ENCODE assay signal across 10 cellular contexts in the genomic region with DNA sequence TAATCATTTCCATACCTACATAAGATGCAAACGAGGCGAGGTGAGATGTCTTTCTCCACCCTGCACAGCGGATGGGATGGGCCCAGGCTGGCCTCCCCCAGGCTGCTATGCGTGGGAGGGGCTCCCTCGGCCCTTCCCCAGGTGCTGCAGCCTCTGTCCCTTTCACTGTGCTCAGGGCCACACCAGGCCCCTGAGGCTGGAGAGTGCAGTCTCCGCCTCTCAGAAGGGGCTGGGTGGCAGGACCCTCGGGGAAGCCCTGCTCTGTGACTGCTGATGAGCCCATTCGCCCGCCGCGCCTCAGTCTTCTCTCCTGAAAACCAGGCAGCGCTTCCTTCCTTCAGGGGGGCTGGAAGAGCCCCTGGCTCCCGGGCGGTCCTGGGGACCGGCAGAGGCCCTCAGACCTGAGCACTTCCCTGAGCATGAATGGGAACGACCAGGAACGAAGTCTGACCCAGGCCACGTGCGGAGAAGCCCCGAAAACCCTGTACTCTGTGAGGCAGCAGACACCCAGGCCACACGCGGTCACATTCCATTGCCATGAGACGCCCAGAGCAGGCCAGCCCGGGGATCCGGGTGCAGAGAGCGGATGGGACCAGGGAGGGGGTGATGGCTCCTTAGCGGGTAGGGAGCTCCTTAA. TPM values are rescaled to one million over a fixed set of nuclear protein-coding genes. Genes with fewer than 3 reads are reported as not detected.
DNase-seq lines count a peak whose midpoint lies in the region; ATAC-seq lines count a peak whose summit lies in the region.
"Had no signal": no experiment of that assay in that cellular context is flagged by ENCODE, and none has a peak within 500 bp of the region (broad histone marks: within the 10 kb centered on the region; RNA-seq: fewer than 3 reads in every experiment).

No MANE protein-coding gene starts in this region.

- 0 out of 2 replicates have a peak, but pooled peaks cover 5% of the 10 kb centered on the region for H3K9me3 ChIP-seq in SJSA1 (replicated peaks)
- peaks cover 5% of the 10 kb centered on the region for H3K9me3 ChIP-seq in trophoblast cell (ENCODE audit: insufficient read depth, low read depth, low read length)

- H3K79me2 ChIP-seq in trophoblast cell (ENCODE audit: control insufficient read depth, insufficient read depth, low read length, poor library complexity) = peaks cover 7% of the 10 kb centered on the region

- H3K9ac ChIP-seq in trophoblast cell (ENCODE audit: low read length) = no peak overlapping the region

- peak; percentile 94 for DNase-seq in EH (ENCODE audit: low read depth)
- DNase-seq in SJSA1 (ENCODE audit: low read depth in 1 of 2, low spot score in 2 of 2) = peak; percentile 92 to 98
- DNase-seq in foreskin melanocyte = peak; percentile 86
- DNase-seq in trophoblast cell = peak; percentile 32 to 47
- no peak for DNase-seq in OCI-M1 (lab: John Stamatoyannopoulos, UW)
- DNase-seq in natural killer cell treated with Interleukin-12 subunit alpha and Interleukin-12 subunit beta and Interleukin-15 and Interleukin-18, amount 100 ng/mL, for 72 hours (ENCODE audit: low spot score) = no peak
- DNase-seq: COR-L47; stimulated activated CD4-positive, alpha-beta T cell treated with anti-CD3 and anti-CD28 coated beads, Interleukin-2, amount 100 ng/mL, for 48 hours had no signal

- peaks cover 28% of the 10 kb centered on the region for H3K79me1 ChIP-seq in trophoblast cell (ENCODE audit: low read length)

- H3K27me3 ChIP-seq in SJSA1 (replicated peaks) = no peaks in the 10 kb centered on the region
- H3K27me3 ChIP-seq in trophoblast cell (ENCODE audit: insufficient read depth, low read length) = no peaks in the 10 kb centered on the region

- no peak for ATAC-seq in GM21515 (IDR thresholded peaks at IDR 0.05; ENCODE audit: unreplicated experiment)
- no peak for ATAC-seq in GM18907 (IDR thresholded peaks at IDR 0.05; ENCODE audit: unreplicated experiment)
- no peak for ATAC-seq in natural killer cell treated with Interleukin-12 subunit alpha and Interleukin-12 subunit beta and Interleukin-15 and Interleukin-18, amount 100 ng/mL, for 72 hours

- WGBS in trophoblast cell (ENCODE audit: extremely low coverage, insufficient coverage, insufficient read length) = no CpG with 5 or more reads among the region's 27 CpGs

- H2BK120ac ChIP-seq in trophoblast cell (ENCODE audit: insufficient read depth, low read length, poor library complexity) = peak overlapping the region; percentile 55

- peak overlapping the region; percentile 16 for H3K4me2 ChIP-seq in trophoblast cell (ENCODE audit: low read length)

- peak overlapping the region; percentile 71 for H3K27ac ChIP-seq in SJSA1
- H3K27ac ChIP-seq in trophoblast cell (ENCODE audit: low read depth, low read length) = peak overlapping the region; percentile 67

- H3K4me1 ChIP-seq in SJSA1 (replicated peaks) (peaks cover 86% of the 10 kb centered on the region), trophoblast cell (ENCODE audit: control insufficient read depth in 1 of 2, insufficient read depth in 2 of 2, low read length in 2 of 2) (peaks cover 40% of the 10 kb centered on the region in 2 experiments)

- H3K27me3 Mint-ChIP-seq in natural killer cell treated with Interleukin-12 subunit alpha and Interleukin-12 subunit beta and Interleukin-15 and Interleukin-18, amount 100 ng/mL, for 72 hours = no peaks in the 10 kb centered on the region

- H2BK12ac ChIP-seq in trophoblast cell (ENCODE audit: low read length) = peak overlapping the region; percentile 74

- H3K18ac ChIP-seq in trophoblast cell (ENCODE audit: low read length) = peak overlapping the region; percentile 12

- H4K8ac ChIP-seq in trophoblast cell (ENCODE audit: low read depth, low read length) = peak overlapping the region; percentile 13

- no peaks in the 10 kb centered on the region for H3K36me3 Mint-ChIP-seq in natural killer cell treated with Interleukin-12 subunit alpha and Interleukin-12 subunit beta and Interleukin-15 and Interleukin-18, amount 100 ng/mL, for 72 hours

- H4K12ac ChIP-seq in trophoblast cell (ENCODE audit: low read depth, low read length) = no peak overlapping the region

- H3K14ac ChIP-seq in trophoblast cell (ENCODE audit: low read length) = peak overlapping the region; percentile 18

- H3K4me3 ChIP-seq in SJSA1 (peak overlapping the region; percentile 55), trophoblast cell (ENCODE audit: low read depth, low read length) (no peak overlapping the region)

- peaks cover 4% of the 10 kb centered on the region for H3K9me3 Mint-ChIP-seq in natural killer cell treated with Interleukin-12 subunit alpha and Interleukin-12 subunit beta and Interleukin-15 and Interleukin-18, amount 100 ng/mL, for 72 hours

- peaks cover 79% of the 10 kb centered on the region for H3K36me3 ChIP-seq in SJSA1
- H3K36me3 ChIP-seq in trophoblast cell (ENCODE audit: control insufficient read depth in 1 of 2, insufficient read depth in 2 of 2, low read length in 2 of 2) = no peaks in the 10 kb centered on the region

- H2AFZ ChIP-seq in trophoblast cell (ENCODE audit: insufficient read depth, low read length, poor library complexity) = peak overlapping the region; percentile 31

- H3K4ac ChIP-seq in trophoblast cell (ENCODE audit: low read depth, low read length) = no peak overlapping the region

- H2AK5ac ChIP-seq in trophoblast cell (ENCODE audit: low read length) = peak overlapping the region; percentile 6

- no peak overlapping the region for H3K27ac Mint-ChIP-seq in natural killer cell treated with Interleukin-12 subunit alpha and Interleukin-12 subunit beta and Interleukin-15 and Interleukin-18, amount 100 ng/mL, for 72 hours

- H2BK5ac ChIP-seq in trophoblast cell (ENCODE audit: low read depth, low read length, poor library complexity) = peak overlapping the region; percentile 67

- no peak overlapping the region for H3K23ac ChIP-seq in trophoblast cell (ENCODE audit: low read length)

- H3K4me1 Mint-ChIP-seq in natural killer cell treated with Interleukin-12 subunit alpha and Interleukin-12 subunit beta and Interleukin-15 and Interleukin-18, amount 100 ng/mL, for 72 hours (ENCODE audit: low read depth in 2 of 2) = peaks cover 29 to 34% of the 10 kb centered on the region in 2 donors

- H3K4me3 Mint-ChIP-seq in natural killer cell treated with Interleukin-12 subunit alpha and Interleukin-12 subunit beta and Interleukin-15 and Interleukin-18, amount 100 ng/mL, for 72 hours = no peak overlapping the region

- peak overlapping the region; percentile 69 for H4K91ac ChIP-seq in trophoblast cell (ENCODE audit: low read depth, low read length)

RNA-seq across cellular contexts. Expression of gene NOTCH1, which starts 21.9 kb away (rescaled TPM):
- total RNA-seq in SJSA1 (2014; rRNA removed; shearing (Covaris generic)) = 6.0 and 8.0 TPM in 2 replicates
- polyA plus RNA-seq in trophoblast cell (2013) = 28.5 and 29.7 TPM in 2 replicates
- 10 to 100 TPM; 57.3 to 85.0 TPM for total RNA-seq in natural killer cell treated with Interleukin-12 subunit alpha and Interleukin-12 subunit beta and Interleukin-15 and Interleukin-18, amount 100 ng/mL, for 72 hours

Comparison
In these comparisons a context has a peak if more than half of its experiments do, and no peak if none do; other contexts are left out.
1. DNase-seq: peak in EH (single experiment), SJSA1 (2 of 2), foreskin melanocyte (single experiment) and trophoblast cell (2 of 2); none in OCI-M1 (single experiment) and natural killer cell treated with Interleukin-12 subunit alpha and Interleukin-12 subunit beta and Interleukin-15 and Interleukin-18, amount 100 ng/mL, for 72 hours (single experiment).